ENCODE assay signal across 4 cellular contexts in the genomic region with DNA sequence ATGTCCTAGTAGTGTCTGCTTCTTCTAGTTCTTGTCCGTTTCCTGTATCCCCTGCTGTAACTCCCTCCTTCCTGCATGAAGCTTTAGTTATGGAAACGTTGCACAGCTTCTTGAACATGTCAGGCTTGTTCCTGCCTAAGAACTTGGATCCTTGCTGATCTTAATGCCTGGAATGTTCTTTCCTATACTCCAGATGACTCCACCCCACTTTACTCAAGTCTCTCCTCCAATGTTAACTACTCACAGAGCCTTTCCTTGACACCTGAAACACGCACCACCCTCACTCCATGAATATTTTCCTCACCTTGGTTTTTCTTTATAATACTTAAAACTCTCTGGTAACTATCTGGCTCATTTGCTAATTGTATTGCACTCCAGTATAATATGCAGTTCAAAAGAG. TPM values are rescaled to one million over a fixed set of nuclear protein-coding genes. Genes with fewer than 3 reads are reported as not detected.
"Had no signal": no experiment of that assay in that cellular context is flagged by ENCODE, and none has a peak within 500 bp of the region (broad histone marks: within the 10 kb centered on the region; RNA-seq: fewer than 3 reads in every experiment).

No MANE protein-coding gene starts in this region.

- H3K4me3 ChIP-seq: GM12878 had no signal

- ATAC-seq: GM12878 had no signal

- DNase-seq: GDM1, GF-D8 had no signal

RNA-seq across cellular contexts. Expression of a gene that starts 19.4 kb away (rescaled TPM):
- total RNA-seq: G401, GM12878 had no signal
- polyA plus RNA-seq: GM12878 had no signal

RNA-seq across cellular contexts. Expression of a gene that starts 46.2 kb away (rescaled TPM):
- total RNA-seq: G401 had no signal
